ENCODE assay signal across 27 cellular contexts in the genomic region with DNA sequence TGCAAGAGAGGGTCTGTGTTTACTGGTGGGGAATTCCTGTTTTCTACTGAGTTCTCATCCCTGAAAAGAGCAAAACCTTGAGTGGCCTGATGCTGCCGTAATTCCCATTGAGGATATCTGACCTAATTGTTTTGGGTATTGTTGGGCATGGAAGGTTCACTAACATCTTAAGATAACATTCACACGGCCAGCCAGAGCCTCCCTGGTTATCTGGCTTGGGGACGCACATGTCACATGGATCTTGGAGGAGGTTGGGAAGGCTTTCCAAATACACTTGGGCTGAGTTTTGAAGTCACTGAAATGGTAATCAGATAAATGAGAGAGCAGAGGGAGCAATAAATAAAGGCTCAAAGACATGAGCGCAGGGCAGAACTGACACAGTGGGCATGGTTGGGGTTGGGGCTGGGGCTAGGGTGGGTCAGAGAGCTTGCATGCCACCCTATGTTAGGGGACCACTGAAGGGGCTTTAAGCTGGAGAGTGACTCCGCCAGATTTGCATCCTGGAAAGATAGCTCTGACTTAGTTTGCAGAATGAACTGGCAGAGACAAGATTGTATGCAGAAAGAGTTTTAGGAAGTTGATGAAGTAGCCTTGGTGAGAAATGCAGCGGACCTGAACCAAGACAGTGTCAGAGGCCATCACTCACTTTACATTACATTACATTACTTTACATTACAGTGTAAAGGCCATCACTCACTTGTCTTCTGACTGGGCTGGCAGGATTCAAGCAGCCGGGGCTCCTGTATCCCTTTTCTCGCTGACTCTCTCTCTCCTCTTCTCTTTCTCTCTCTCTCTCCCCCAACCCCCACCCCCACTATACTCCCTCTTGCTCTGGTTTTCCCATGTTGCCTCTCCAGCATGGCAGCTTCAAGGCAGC. TPM values are rescaled to one million over a fixed set of nuclear protein-coding genes. Genes with fewer than 3 reads are reported as not detected.
DNase-seq lines count a peak whose midpoint lies in the region; ATAC-seq, FAIRE-seq and TF ChIP-seq lines count a peak whose summit lies in the region.
"Had no signal": no experiment of that assay in that cellular context is flagged by ENCODE, and none has a peak within 500 bp of the region (broad histone marks: within the 10 kb centered on the region; RNA-seq: fewer than 3 reads in every experiment).

No MANE protein-coding gene starts in this region.

- H3K4me1 ChIP-seq in endodermal cell (ENCODE audit: control insufficient read depth, insufficient read depth, low read length) (peaks cover 21% of the 10 kb centered on the region), mesendoderm (ENCODE audit: control insufficient read depth, low read depth, low read length) (peaks cover 14% of the 10 kb centered on the region)

- TF ChIP-seq CTCF in endodermal cell (conservative IDR thresholded peaks at IDR 0.05), result no peak

- H3K27ac Mint-ChIP-seq in endodermal cell, result peak overlapping the region; percentile 55
- H3K27ac Mint-ChIP-seq: CD14-positive monocyte, HFFc6, T-cell had no signal

- H2BK120ac ChIP-seq in mesendoderm (ENCODE audit: low read depth, low read length), result no peak overlapping the region

- H3K27me3 ChIP-seq in endodermal cell (ENCODE audit: control insufficient read depth, insufficient read depth, low read length, poor library complexity, severe bottlenecking) (no peaks in the 10 kb centered on the region), mesendoderm (ENCODE audit: insufficient read depth, low read length, poor library complexity) (no peaks in the 10 kb centered on the region)

- no peak overlapping the region for H3K4me2 ChIP-seq in mesendoderm (ENCODE audit: low read length)
- H3K4me2 ChIP-seq: SK-N-SH had no signal

- H3K4me1 Mint-ChIP-seq in endodermal cell, result peaks cover 56% of the 10 kb centered on the region
- H3K4me1 Mint-ChIP-seq: CD14-positive monocyte had no signal

- no peak overlapping the region for H4K8ac ChIP-seq in mesendoderm (ENCODE audit: low read depth, low read length)

- H3K56ac ChIP-seq in mesendoderm (ENCODE audit: low read length), result no peak overlapping the region

- no peak overlapping the region for H3K23ac ChIP-seq in mesendoderm (ENCODE audit: low read length)

- peak overlapping the region; percentile 30 for H3K18ac ChIP-seq in mesendoderm (ENCODE audit: low read length)

- DNase-seq in GM19239 (ENCODE audit: insufficient read length, low spot score) (no peak), endodermal cell (peak; percentile 75), mesendoderm (peak; percentile 83), NCI-H526 (lab: John Stamatoyannopoulos, UW) (no peak), HCEC 1CT (no peak)
- DNase-seq in activated effector memory CD4-positive, alpha-beta T cell treated with anti-CD3 and anti-CD28 coated beads, Interleukin-2, amount 50 U/mL, for 16 hours, result no peak
- DNase-seq: ACHN, AML-193, COR-L47, DMS153, EL, GM23248, HFFc6, KBM-7, MV-4-11, NCI-H1417 treated with DMSO at 0.1 percent for 48 hours, NCI-H2029, NCI-H446 treated with DMSO at 0.1 percent for 48 hours, NCI-H774, SK-N-SH, T-cell, T1000 had no signal

- H3K9me3 ChIP-seq in endodermal cell (ENCODE audit: control insufficient read depth, low read length), result peaks cover 9% of the 10 kb centered on the region
- H3K9me3 ChIP-seq: SK-N-SH had no signal

- FAIRE-seq in GM19239 (lab: Jason Lieb, UNC), result peak; percentile 85

- peaks cover 52% of the 10 kb centered on the region for H3K36me3 ChIP-seq in endodermal cell (ENCODE audit: control insufficient read depth, insufficient read depth, low read length)
- no peaks in the 10 kb centered on the region for H3K36me3 ChIP-seq in mesendoderm (ENCODE audit: control insufficient read depth, insufficient read depth, low read length)

- H3K36me3 Mint-ChIP-seq in endodermal cell (ENCODE audit: low read depth), result peaks cover 1% of the 10 kb centered on the region
- H3K36me3 Mint-ChIP-seq: CD14-positive monocyte, T-cell had no signal

- no peak overlapping the region for H2BK15ac ChIP-seq in mesendoderm (replicated peaks; ENCODE audit: low read depth)

- peaks cover 2% of the 10 kb centered on the region for H3K9me3 Mint-ChIP-seq in endodermal cell
- H3K9me3 Mint-ChIP-seq: HFFc6, T-cell had no signal

- H3K27me3 Mint-ChIP-seq in endodermal cell (ENCODE audit: insufficient read depth), result peaks cover 2% of the 10 kb centered on the region
- H3K27me3 Mint-ChIP-seq: T-cell had no signal

- no peak overlapping the region for H3K4me3 Mint-ChIP-seq in endodermal cell
- H3K4me3 Mint-ChIP-seq: CD14-positive monocyte, HFFc6, T-cell had no signal

- 43 to 58% methylated on average over 3 to 8 of the region's 8 CpGs for WGBS in endodermal cell (ENCODE audit: insufficient coverage in 1 of 2, insufficient read length in 1 of 2), 2 experiments
- no CpG with 5 or more reads among the region's 8 CpGs for WGBS in mesendoderm (ENCODE audit: extremely low coverage, insufficient coverage, low lambda C conversion rate)

- no peak overlapping the region for H2AK5ac ChIP-seq in mesendoderm (ENCODE audit: low read length)

- no peak overlapping the region for H3K9ac ChIP-seq in endodermal cell (ENCODE audit: extremely low read depth, low read length, poor library complexity, severe bottlenecking)
- no peak overlapping the region for H3K9ac ChIP-seq in mesendoderm (ENCODE audit: low read length)
- H3K9ac ChIP-seq: GM23248, SK-N-SH had no signal

- no peaks in the 10 kb centered on the region for H3K79me2 ChIP-seq in mesendoderm (ENCODE audit: control insufficient read depth, insufficient read depth, low read length)

- ATAC-seq in HG03354 (IDR thresholded peaks at IDR 0.05; ENCODE audit: poor library complexity, severe bottlenecking, unreplicated experiment) (peak; percentile 30), GM21786 (IDR thresholded peaks at IDR 0.05; ENCODE audit: unreplicated experiment) (no peak)
- ATAC-seq: Panc1, Right ventricle myocardium inferior, T-cell had no signal

- H3K27ac ChIP-seq in endodermal cell (ENCODE audit: low read depth, low read length), result no peak overlapping the region
- H3K27ac ChIP-seq in mesendoderm (ENCODE audit: low read depth, low read length), result no peak overlapping the region

- no peaks in the 10 kb centered on the region for H3K79me1 ChIP-seq in mesendoderm (ENCODE audit: low read length)

- H3K4ac ChIP-seq in mesendoderm (ENCODE audit: low read depth, low read length), result no peak overlapping the region

- H3K4me3 ChIP-seq in endodermal cell (ENCODE audit: low read length) (peak overlapping the region; percentile 50), mesendoderm (ENCODE audit: low read length) (no peak overlapping the region)
- H3K4me3 ChIP-seq: GM23248 had no signal

- H2BK5ac ChIP-seq in mesendoderm (ENCODE audit: low read length), result no peak overlapping the region

- H4K5ac ChIP-seq in mesendoderm (ENCODE audit: low read length), result no peak overlapping the region

RNA-seq across cellular contexts. Expression of gene SLC1A1, which starts 24.2 kb away (rescaled TPM):
- 10 to 100 TPM in 1 of 2 donors, 1 to 10 TPM in 1; 5.5 to 11.3 TPM for total RNA-seq in endodermal cell
- polyA plus RNA-seq in endodermal cell (2013, experiment 1 of 2), result 9.8 TPM
- 10.8 TPM for polyA plus RNA-seq in endodermal cell (2013, experiment 2 of 2)
- polyA plus RNA-seq in mesendoderm (2013, experiment 1 of 2), result 7.0 TPM
- polyA plus RNA-seq in mesendoderm (2013, experiment 2 of 2), result 7.3 TPM
- polyA plus RNA-seq: CD14-positive monocyte had no signal

Comparison
In these comparisons a context has a peak if more than half of its experiments do, and no peak if none do; other contexts are left out.
1. DNase-seq: peak in endodermal cell (single experiment) and mesendoderm (single experiment); none in GM19239 (single experiment), NCI-H526 (0 of 2), HCEC 1CT (single experiment) and activated effector memory CD4-positive, alpha-beta T cell treated with anti-CD3 and anti-CD28 coated beads, Interleukin-2, amount 50 U/mL, for 16 hours (single experiment).